ENCODE assay signal across 12 cellular contexts in genomic region chr3:33578325-33579180, GRCh38.
DNase-seq lines count a peak whose midpoint lies in the region; ATAC-seq and TF ChIP-seq lines count a peak whose summit lies in the region.
"Had no signal": no experiment of that assay in that cellular context is flagged by ENCODE, and none has a peak within 500 bp of the region (broad histone marks: within the 10 kb centered on the region; RNA-seq: fewer than 3 reads in every experiment).

No MANE protein-coding gene starts in this region.

- H4K8ac ChIP-seq in trophoblast cell (ENCODE audit: low read depth, low read length): no peak overlapping the region

- no peak overlapping the region for H3K4me3 Mint-ChIP-seq in CD4-positive, alpha-beta T cell
- H3K4me3 Mint-ChIP-seq: nephron progenitor cell; stimulated activated naive CD8-positive, alpha-beta T cell treated with anti-CD3 and anti-CD28 coated beads, Interleukin-15, Interleukin-2, amounts not matched to agents 100 ng/mL and 50 ng/mL, for 24 hours had no signal

- no peak overlapping the region for H3K27ac Mint-ChIP-seq in CD4-positive, alpha-beta T cell
- H3K27ac Mint-ChIP-seq: stimulated activated naive CD8-positive, alpha-beta T cell treated with anti-CD3 and anti-CD28 coated beads, Interleukin-15, Interleukin-2, amounts not matched to agents 100 ng/mL and 50 ng/mL, for 24 hours had no signal

- H3K14ac ChIP-seq in trophoblast cell (ENCODE audit: low read length): no peak overlapping the region

- no peak for TF ChIP-seq RAD21 in SK-N-SH (IDR thresholded peaks at IDR 0.05; ENCODE audit: low read length)

- H4K12ac ChIP-seq in trophoblast cell (ENCODE audit: low read depth, low read length): no peak overlapping the region

- H2AK5ac ChIP-seq in trophoblast cell (ENCODE audit: low read length): no peak overlapping the region

- H3K4me3 ChIP-seq in H7 (ENCODE audit: insufficient read depth, low read depth, low read length) (no peak overlapping the region), SK-N-SH (ENCODE audit: low read depth in 2 of 2, low read length in 1 of 2) (no peak overlapping the region), trophoblast cell (ENCODE audit: low read depth, low read length) (no peak overlapping the region)

- H3K9me3 ChIP-seq in SK-N-SH: no peaks in the 10 kb centered on the region
- no peaks in the 10 kb centered on the region for H3K9me3 ChIP-seq in trophoblast cell (ENCODE audit: insufficient read depth, low read depth, low read length)
- no peaks in the 10 kb centered on the region for H3K9me3 ChIP-seq in CD4-positive, alpha-beta T cell (ENCODE audit: control insufficient read depth, low read length)

- no peaks in the 10 kb centered on the region for H3K27me3 Mint-ChIP-seq in CD4-positive, alpha-beta T cell
- H3K27me3 Mint-ChIP-seq: stimulated activated naive CD8-positive, alpha-beta T cell treated with anti-CD3 and anti-CD28 coated beads, Interleukin-15, Interleukin-2, amounts not matched to agents 100 ng/mL and 50 ng/mL, for 24 hours had no signal

- TF ChIP-seq CTCF in SK-N-SH (IDR thresholded peaks at IDR 0.05): no peak
- no peak for TF ChIP-seq CTCF in CD4-positive, alpha-beta T cell (IDR thresholded peaks at IDR 0.05)

- no peak overlapping the region for H2BK12ac ChIP-seq in trophoblast cell (ENCODE audit: low read length)

- H3K9me2 ChIP-seq in SK-N-SH: no peaks in the 10 kb centered on the region

- H3K4me1 ChIP-seq in SK-N-SH (ENCODE audit: control insufficient read depth in 1 of 2, insufficient read depth in 2 of 2, low read depth in 1 of 2, low read length in 1 of 2): peaks cover 0 to 9% of the 10 kb centered on the region in 2 experiments; a peak in 2 of 4 replicates
- H3K4me1 ChIP-seq in trophoblast cell (ENCODE audit: control insufficient read depth in 1 of 2, insufficient read depth in 2 of 2, low read length in 2 of 2): peaks cover 0 to 5% of the 10 kb centered on the region in 2 experiments

- H4K20me1 ChIP-seq in SK-N-SH (ENCODE audit: insufficient read depth): no peaks in the 10 kb centered on the region

- ATAC-seq in GM19023 (IDR thresholded peaks at IDR 0.05; ENCODE audit: unreplicated experiment): no peak
- no peak for ATAC-seq in CD4-positive, alpha-beta T cell (ENCODE audit: poor library complexity)

- WGBS in SK-N-SH (ENCODE audit: low lambda C conversion rate): 48% methylated on average over 2 of the region's 2 CpGs
- WGBS in trophoblast cell (ENCODE audit: extremely low coverage, insufficient coverage, insufficient read length): no CpG with 5 or more reads among the region's 2 CpGs

- no peaks in the 10 kb centered on the region for H3K9me3 Mint-ChIP-seq in CD4-positive, alpha-beta T cell
- H3K9me3 Mint-ChIP-seq: nephron progenitor cell; stimulated activated naive CD8-positive, alpha-beta T cell treated with anti-CD3 and anti-CD28 coated beads, Interleukin-15, Interleukin-2, amounts not matched to agents 100 ng/mL and 50 ng/mL, for 24 hours had no signal

- H3K27me3 ChIP-seq in H7 (ENCODE audit: control insufficient read depth, insufficient read depth, low read length) (no peaks in the 10 kb centered on the region), SK-N-SH (ENCODE audit: insufficient read depth) (no peaks in the 10 kb centered on the region), trophoblast cell (ENCODE audit: insufficient read depth, low read length) (no peaks in the 10 kb centered on the region)
- H3K27me3 ChIP-seq in CD4-positive, alpha-beta T cell (ENCODE audit: control insufficient read depth, insufficient read depth, low read length): no peaks in the 10 kb centered on the region

- intact Hi-C loops in CD4-positive, alpha-beta T cell (cut with DNase I, micrococcal nuclease): no loop called here

- peaks cover 79% of the 10 kb centered on the region for H3K36me3 Mint-ChIP-seq in CD4-positive, alpha-beta T cell (ENCODE audit: low read depth)

- H3K79me2 ChIP-seq in SK-N-SH (ENCODE audit: insufficient read depth) (no peaks in the 10 kb centered on the region), trophoblast cell (ENCODE audit: control insufficient read depth, insufficient read depth, low read length, poor library complexity) (no peaks in the 10 kb centered on the region)

- POLR2A ChIA-PET in SK-N-SH (lab: Yijun Ruan, JAX): no interaction called here
- POLR2A ChIA-PET in CD4-positive, alpha-beta T cell (lab: Charles Lee): no interaction called here

- no peaks in the 10 kb centered on the region for H3K4me1 Mint-ChIP-seq in CD4-positive, alpha-beta T cell (ENCODE audit: low read depth)

- H3K23ac ChIP-seq in trophoblast cell (ENCODE audit: low read length): no peak overlapping the region

- TF ChIP-seq EP300 in SK-N-SH (IDR thresholded peaks at IDR 0.05; ENCODE audit: borderline replicate concordance in 1 of 2, low read depth in 1 of 2, low read length in 1 of 2): no peak

- peak; percentile 8 for DNase-seq in H7
- no peak for DNase-seq in SK-N-SH
- DNase-seq in fibroblast of gingiva (ENCODE audit: low read depth): peak; percentile 23
- peak; percentile 27 to 75 for DNase-seq in trophoblast cell
- no peak for DNase-seq in iPS-NIHi7 (ENCODE audit: extremely low spot score)
- no peak for DNase-seq in AML-193 (lab: John Stamatoyannopoulos, UW)
- DNase-seq in CD4-positive, alpha-beta T cell: no peak
- DNase-seq: hypothalamus, NCI-H1417 treated with DMSO at 0.1 percent for 48 hours, nephron progenitor cell had no signal

- H2BK5ac ChIP-seq in trophoblast cell (ENCODE audit: low read depth, low read length, poor library complexity): no peak overlapping the region

- H3K79me1 ChIP-seq in trophoblast cell (ENCODE audit: low read length): no peaks in the 10 kb centered on the region

- H4K91ac ChIP-seq in trophoblast cell (ENCODE audit: low read depth, low read length): no peak overlapping the region

- H2AFZ ChIP-seq in SK-N-SH (ENCODE audit: low read depth): no peak overlapping the region
- no peak overlapping the region for H2AFZ ChIP-seq in trophoblast cell (ENCODE audit: insufficient read depth, low read length, poor library complexity)

- H2BK120ac ChIP-seq in trophoblast cell (ENCODE audit: insufficient read depth, low read length, poor library complexity): no peak overlapping the region

- H3K27ac ChIP-seq in SK-N-SH (ENCODE audit: low read depth in 2 of 2, low read length in 1 of 2): peak overlapping the region in 1 of 2 experiments; percentile 51
- H3K27ac ChIP-seq in trophoblast cell (ENCODE audit: low read depth, low read length): peak overlapping the region; percentile 39
- no peak overlapping the region for H3K27ac ChIP-seq in CD4-positive, alpha-beta T cell (ENCODE audit: low read depth, low read length)

- no peaks in the 10 kb centered on the region; the same call in 1 of the 2 replicates for H3K36me3 ChIP-seq in H7 (replicated peaks; ENCODE audit: control insufficient read depth, insufficient read depth, low read length)
- peaks cover 33 to 56% of the 10 kb centered on the region in 2 experiments for H3K36me3 ChIP-seq in SK-N-SH (replicated peaks in 1 of 2; ENCODE audit: control insufficient read depth in 1 of 2, insufficient read depth in 2 of 2, low read length in 1 of 2)
- H3K36me3 ChIP-seq in trophoblast cell (ENCODE audit: control insufficient read depth in 1 of 2, insufficient read depth in 2 of 2, low read length in 2 of 2): peaks cover 0 to 2% of the 10 kb centered on the region in 2 experiments

- CTCF ChIA-PET in SK-N-SH (lab: Yijun Ruan, JAX): no interaction called here
- CTCF ChIA-PET in CD4-positive, alpha-beta T cell (lab: Charles Lee): no interaction called here

- H3K4me2 ChIP-seq in SK-N-SH (no peak overlapping the region), trophoblast cell (ENCODE audit: low read length) (no peak overlapping the region)

- H3K18ac ChIP-seq in trophoblast cell (ENCODE audit: low read length): no peak overlapping the region

- H3K9ac ChIP-seq in SK-N-SH (no peak overlapping the region), trophoblast cell (ENCODE audit: low read length) (no peak overlapping the region)

- H3F3A ChIP-seq in SK-N-SH (replicated peaks; ENCODE audit: insufficient read depth): peaks cover 11% of the 10 kb centered on the region

- H3K4ac ChIP-seq in trophoblast cell (ENCODE audit: low read depth, low read length): no peak overlapping the region

TF ChIP-seq in SK-N-SH, 30 proteins besides CTCF, POLR2A, EP300 and RAD21:
- TF ChIP-seq PBX3 (IDR thresholded peaks at IDR 0.05) (no peak), NRF1 (IDR thresholded peaks at IDR 0.05; ENCODE audit: low read depth, low read length) (no peak), FOSL2 (IDR thresholded peaks at IDR 0.05; ENCODE audit: borderline replicate concordance, low read depth) (peak; percentile 20; the same call in 1 of the 2 replicates), JUND (IDR thresholded peaks at IDR 0.05) (peak; percentile 15; the same call in 1 of the 2 replicates)

Comparison
In these comparisons a context has a peak if more than half of its experiments do, and no peak if none do; other contexts are left out.
1. DNase-seq: peak in H7 (single experiment), fibroblast of gingiva (single experiment) and trophoblast cell (2 of 2); none in SK-N-SH (single experiment), iPS-NIHi7 (single experiment), AML-193 (0 of 2) and CD4-positive, alpha-beta T cell (0 of 10).